In the genomic region with DNA sequence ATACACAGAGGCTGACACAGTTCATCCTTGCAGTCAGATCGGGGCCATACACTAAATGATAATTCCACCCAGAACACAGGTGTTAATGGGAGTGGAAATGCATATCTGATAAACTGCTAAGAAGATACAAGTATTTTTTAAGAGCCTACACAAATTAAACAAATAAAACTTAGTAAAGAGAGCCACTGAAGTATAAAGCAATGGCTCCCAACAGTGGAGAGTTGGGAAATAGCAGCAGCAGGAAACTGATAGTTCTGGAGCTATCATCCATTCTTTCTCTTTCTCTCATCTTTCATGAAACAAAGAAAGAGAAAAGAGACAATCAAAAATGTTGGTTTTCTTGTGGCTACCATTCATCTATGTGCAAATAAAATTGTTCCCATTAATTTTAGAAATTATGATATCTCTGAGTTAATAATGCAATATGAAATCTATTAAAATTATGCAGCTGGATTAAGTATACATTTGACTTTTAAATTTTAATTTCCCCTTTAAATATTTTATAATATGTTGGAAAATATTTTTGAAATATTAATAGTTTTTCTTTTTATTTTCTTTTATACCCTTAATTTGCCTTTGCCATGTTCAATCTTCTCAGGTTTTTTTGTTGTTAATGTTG, we compare ENCODE assay signal across 16 cellular contexts.
DNase-seq lines count a peak whose midpoint lies in the region; ATAC-seq and TF ChIP-seq lines count a peak whose summit lies in the region.
"Had no signal": no experiment of that assay in that cellular context is flagged by ENCODE, and none has a peak within 500 bp of the region (broad histone marks: within the 10 kb centered on the region; RNA-seq: fewer than 3 reads in every experiment).

No MANE protein-coding gene starts in this region.

- H3K36me3 ChIP-seq in KMS-11 (ENCODE audit: insufficient read depth) (no peaks in the 10 kb centered on the region), osteoblast (ENCODE audit: insufficient read depth, low read length) (no peaks in the 10 kb centered on the region)

- no peak overlapping the region for H3K9ac ChIP-seq in KMS-11
- H3K9ac ChIP-seq: parathyroid adenoma had no signal

- ATAC-seq in SK-N-SH treated with all-trans-retinoic acid at 6 μM for 48 hours, result peak; percentile 70; the same call in 2 of the 3 replicates
- ATAC-seq: effector memory CD8-positive, alpha-beta T cell; mucosa of descending colon had no signal

- H3K9me3 ChIP-seq in osteoblast (ENCODE audit: low read depth, low read length), result no peaks in the 10 kb centered on the region
- H3K9me3 ChIP-seq: Caco-2, mucosa of descending colon had no signal

- no peak overlapping the region for H2AFZ ChIP-seq in KMS-11 (ENCODE audit: low read depth)
- no peak overlapping the region for H2AFZ ChIP-seq in osteoblast (ENCODE audit: low read length)
- H2AFZ ChIP-seq: parathyroid adenoma had no signal

- H3K4me3 Mint-ChIP-seq in T-helper 2 cell treated with Interferon-gamma antibody and Interleukin-4, amounts not matched to agents 5 μg/mL and 100 μg/mL, for 36 hours, result no peak overlapping the region
- H3K4me3 Mint-ChIP-seq: brain; effector memory CD8-positive, alpha-beta T cell had no signal

- H3K27ac Mint-ChIP-seq in T-helper 2 cell treated with Interferon-gamma antibody and Interleukin-4, amounts not matched to agents 5 μg/mL and 100 μg/mL, for 36 hours, result no peak overlapping the region
- H3K27ac Mint-ChIP-seq: brain; effector memory CD8-positive, alpha-beta T cell had no signal

- H3K27ac ChIP-seq in KMS-11 (no peak overlapping the region), osteoblast (ENCODE audit: low read depth, low read length) (no peak overlapping the region)
- H3K27ac ChIP-seq: parathyroid adenoma had no signal

- no peak overlapping the region for H3K4me3 ChIP-seq in KMS-11 (IDR thresholded peaks at IDR 0.05; ENCODE audit: insufficient read depth, low read depth, low read length)
- no peak overlapping the region for H3K4me3 ChIP-seq in osteoblast (ENCODE audit: insufficient read depth, low read length)
- H3K4me3 ChIP-seq: mucosa of descending colon had no signal

- no peaks in the 10 kb centered on the region for H3K9me3 Mint-ChIP-seq in T-helper 2 cell treated with Interferon-gamma antibody and Interleukin-4, amounts not matched to agents 5 μg/mL and 100 μg/mL, for 36 hours
- H3K9me3 Mint-ChIP-seq: effector memory CD8-positive, alpha-beta T cell had no signal

- no peaks in the 10 kb centered on the region for H3K36me3 Mint-ChIP-seq in T-helper 2 cell treated with Interferon-gamma antibody and Interleukin-4, amounts not matched to agents 5 μg/mL and 100 μg/mL, for 36 hours (ENCODE audit: low read depth)
- H3K36me3 Mint-ChIP-seq: brain had no signal

- no peaks in the 10 kb centered on the region for H3K79me2 ChIP-seq in KMS-11 (ENCODE audit: insufficient read depth, low read depth)
- H3K79me2 ChIP-seq in osteoblast (ENCODE audit: insufficient read depth, low read length), result no peaks in the 10 kb centered on the region
- H3K79me2 ChIP-seq: parathyroid adenoma had no signal

- no peaks in the 10 kb centered on the region for H3K27me3 Mint-ChIP-seq in T-helper 2 cell treated with Interferon-gamma antibody and Interleukin-4, amounts not matched to agents 5 μg/mL and 100 μg/mL, for 36 hours (ENCODE audit: low read depth)
- H3K27me3 Mint-ChIP-seq: brain; effector memory CD8-positive, alpha-beta T cell had no signal

- DNase-seq in DMS53 (lab: John Stamatoyannopoulos, UW) (peak; percentile 46), DMS53 treated with DMSO at 0.1 percent for 48 hours (lab: John Stamatoyannopoulos, UW; ENCODE audit: unreplicated experiment) (no peak), osteoblast (ENCODE audit: insufficient read length, low spot score, missing footprints) (no peak), AG08396 (ENCODE audit: low spot score) (no peak)
- DNase-seq in T-helper 2 cell treated with Interferon-gamma antibody and Interleukin-4, amounts not matched to agents 5 μg/mL and 100 μg/mL, for 36 hours (ENCODE audit: low spot score), result no peak
- DNase-seq in activated CD8-positive, alpha-beta memory T cell treated with anti-CD3 and anti-CD28 coated beads for 24 hours, result no peak
- DNase-seq: activated naive CD4-positive, alpha-beta T cell; Caco-2; effector memory CD8-positive, alpha-beta T cell; islet precursor cell; mucosa of descending colon; NCI-H2227 treated with DMSO at 0.1 percent for 48 hours had no signal

- no peaks in the 10 kb centered on the region for H4K20me1 ChIP-seq in KMS-11 (ENCODE audit: insufficient read depth)
- H4K20me1 ChIP-seq in osteoblast (ENCODE audit: insufficient read depth, low read length), result no peaks in the 10 kb centered on the region

- H3K27me3 ChIP-seq in KMS-11 (ENCODE audit: insufficient read depth, low read depth) (no peaks in the 10 kb centered on the region), osteoblast (ENCODE audit: insufficient read depth, low read length) (no peaks in the 10 kb centered on the region)

- no peaks in the 10 kb centered on the region for H3K4me1 ChIP-seq in KMS-11 (ENCODE audit: low read depth, poor library complexity, severe bottlenecking)
- H3K4me1 ChIP-seq in osteoblast (ENCODE audit: insufficient read depth, low read length), result no peaks in the 10 kb centered on the region
- H3K4me1 ChIP-seq: Caco-2, parathyroid adenoma had no signal

- no peak overlapping the region for H3K4me2 ChIP-seq in KMS-11
- no peak overlapping the region for H3K4me2 ChIP-seq in osteoblast (ENCODE audit: insufficient read depth, low read length)

- TF ChIP-seq CTCF in KMS-11 (conservative IDR thresholded peaks at IDR 0.05; ENCODE audit: low read depth, low read length), result peak; percentile 52
- TF ChIP-seq CTCF in osteoblast (IDR thresholded peaks at IDR 0.05; ENCODE audit: extremely low read depth, low read depth, low read length), result peak; percentile 57

- no peaks in the 10 kb centered on the region for H3K4me1 Mint-ChIP-seq in T-helper 2 cell treated with Interferon-gamma antibody and Interleukin-4, amounts not matched to agents 5 μg/mL and 100 μg/mL, for 36 hours (ENCODE audit: low read depth)
- H3K4me1 Mint-ChIP-seq: brain had no signal

TF ChIP-seq in SK-N-SH treated with all-trans-retinoic acid at 6 μM for 48 hours, 23 proteins besides CTCF, POLR2A, EP300 and RAD21 (continues in another document):
- TF ChIP-seq ESRRG (CRISPR knock-in tag; IDR thresholded peaks at IDR 0.05), result no peak
- TF ChIP-seq TCF4 (CRISPR knock-in tag; IDR thresholded peaks at IDR 0.05; ENCODE audit: borderline replicate concordance), result no peak
- no peak for TF ChIP-seq CSDC2 (CRISPR knock-in tag; IDR thresholded peaks at IDR 0.05)
- no peak for TF ChIP-seq RARB (CRISPR knock-in tag; IDR thresholded peaks at IDR 0.05)
- TF ChIP-seq CSRNP3 (CRISPR knock-in tag; IDR thresholded peaks at IDR 0.05), result no peak
- TF ChIP-seq SNAI2 (CRISPR knock-in tag; IDR thresholded peaks at IDR 0.05), result no peak
- TF ChIP-seq ARNTL (CRISPR knock-in tag; IDR thresholded peaks at IDR 0.05; ENCODE audit: borderline replicate concordance, low read depth), result no peak
- no peak for TF ChIP-seq PPARA (CRISPR knock-in tag; IDR thresholded peaks at IDR 0.05; ENCODE audit: borderline replicate concordance)
- TF ChIP-seq TOX (CRISPR knock-in tag; IDR thresholded peaks at IDR 0.05; ENCODE audit: borderline replicate concordance), result no peak
- TF ChIP-seq, protein P1, sequence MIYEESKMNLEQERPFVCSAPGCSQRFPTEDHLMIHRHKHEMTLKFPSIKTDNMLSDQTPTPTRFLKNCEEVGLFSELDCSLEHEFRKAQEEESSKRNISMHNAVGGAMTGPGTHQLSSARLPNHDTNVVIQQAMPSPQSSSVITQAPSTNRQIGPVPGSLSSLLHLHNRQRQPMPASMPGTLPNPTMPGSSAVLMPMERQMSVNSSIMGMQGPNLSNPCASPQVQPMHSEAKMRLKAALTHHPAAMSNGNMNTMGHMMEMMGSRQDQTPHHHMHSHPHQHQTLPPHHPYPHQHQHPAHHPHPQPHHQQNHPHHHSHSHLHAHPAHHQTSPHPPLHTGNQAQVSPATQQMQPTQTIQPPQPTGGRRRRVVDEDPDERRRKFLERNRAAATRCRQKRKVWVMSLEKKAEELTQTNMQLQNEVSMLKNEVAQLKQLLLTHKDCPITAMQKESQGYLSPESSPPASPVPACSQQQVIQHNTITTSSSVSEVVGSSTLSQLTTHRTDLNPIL (CRISPR knock-in tag; IDR thresholded peaks at IDR 0.05; ENCODE audit: low read depth), result no peak
- TF ChIP-seq ZFP30 (CRISPR knock-in tag; IDR thresholded peaks at IDR 0.05), result no peak
